In the genomic region with DNA sequence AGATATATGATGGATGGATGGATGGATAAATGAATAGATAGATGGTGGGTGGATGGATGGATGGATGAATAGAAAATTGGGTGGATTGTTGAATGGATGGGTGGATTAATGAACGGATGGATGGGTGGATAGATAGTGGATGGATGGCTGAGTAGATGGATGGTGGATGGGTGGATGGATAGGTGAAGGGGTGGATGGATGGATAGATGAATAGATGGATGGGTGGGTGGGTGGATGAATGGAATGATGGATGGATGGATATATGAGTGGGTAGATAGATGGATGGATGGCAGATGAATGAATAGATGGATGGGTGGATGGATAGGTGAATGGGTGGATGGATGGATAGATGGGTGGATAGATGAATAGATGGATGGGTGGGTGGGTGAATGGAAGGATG, we compare ENCODE assay signal across 34 cellular contexts.
"Had no signal": no experiment of that assay in that cellular context is flagged by ENCODE, and none has a peak within 500 bp of the region (broad histone marks: within the 10 kb centered on the region; RNA-seq: fewer than 3 reads in every experiment).

No MANE protein-coding gene starts in this region.

- H3K9me3 Mint-ChIP-seq: activated B cell treated with CpG ODN at 0.5 μM for 24 hours had no signal

- H3K27me3 Mint-ChIP-seq: activated B cell treated with CpG ODN at 0.5 μM for 24 hours; activated naive CD8-positive, alpha-beta T cell; activated T-cell treated with anti-CD3 and anti-CD28 coated beads, Interleukin-2, amount 50 U/mL, for 24 hours; central memory CD8-positive, alpha-beta T cell; T-cell had no signal

- H3K27ac ChIP-seq: brain microvascular endothelial cell, coronary artery, dorsolateral prefrontal cortex, esophagus muscularis mucosa, foreskin keratinocyte, gastrocnemius medialis, heart left ventricle, WERI-Rb-1 had no signal

- H3K36me3 ChIP-seq: brain microvascular endothelial cell, esophagus muscularis mucosa, gastrocnemius medialis, heart left ventricle, WERI-Rb-1 had no signal

- H3K9me3 ChIP-seq: esophagus muscularis mucosa, gastrocnemius medialis, heart left ventricle had no signal

- H3K27ac Mint-ChIP-seq: activated B cell treated with CpG ODN at 0.5 μM for 24 hours; activated naive CD8-positive, alpha-beta T cell; activated T-cell treated with anti-CD3 and anti-CD28 coated beads, Interleukin-2, amount 50 U/mL, for 24 hours; activated T-cell treated with anti-CD3 and anti-CD28 coated beads, Interleukin-2, amount 50 U/mL, for 72 hours; dendritic cell treated with granulocyte-macrophage colony-stimulating factor and Interleukin-4, amounts not matched to agents 40 ng/mL and 50 ng/mL, for 4 days; T-cell; T-helper 1 cell treated with Interleukin-12 subunit alpha and Interleukin-12 subunit beta and Interleukin-4 antibody, amounts not matched to agents 30 μg/mL and 1 μg/mL, for 36 hours; T-helper 2 cell treated with Interferon-gamma antibody and Interleukin-4, amounts not matched to agents 5 μg/mL and 100 μg/mL, for 36 hours had no signal

- ATAC-seq: activated CD4-positive, CD25-positive, alpha-beta regulatory T cell treated with anti-CD3 and anti-CD28 coated beads, Interleukin-2, amount 50 U/mL, for 24 hours; activated T-cell treated with anti-CD3 and anti-CD28 coated beads, Interleukin-2, amount 50 U/mL, for 72 hours; foreskin keratinocyte; gastrocnemius medialis; heart left ventricle; T-cell had no signal

- H3K4me3 Mint-ChIP-seq: activated B cell treated with CpG ODN at 0.5 μM for 24 hours; activated naive CD8-positive, alpha-beta T cell; activated T-cell treated with anti-CD3 and anti-CD28 coated beads, Interleukin-2, amount 50 U/mL, for 24 hours; activated T-cell treated with anti-CD3 and anti-CD28 coated beads, Interleukin-2, amount 50 U/mL, for 72 hours; central memory CD8-positive, alpha-beta T cell; dendritic cell treated with granulocyte-macrophage colony-stimulating factor and Interleukin-4, amounts not matched to agents 40 ng/mL and 50 ng/mL, for 4 days; T-cell; T-helper 1 cell treated with Interleukin-12 subunit alpha and Interleukin-12 subunit beta and Interleukin-4 antibody, amounts not matched to agents 30 μg/mL and 1 μg/mL, for 36 hours; T-helper 2 cell treated with Interferon-gamma antibody and Interleukin-4, amounts not matched to agents 5 μg/mL and 100 μg/mL, for 36 hours had no signal

- H3K4me3 ChIP-seq: coronary artery, dorsolateral prefrontal cortex, esophagus muscularis mucosa, gastrocnemius medialis, heart left ventricle had no signal

- DNase-seq: activated B cell treated with CpG ODN at 0.5 μM for 24 hours; activated CD4-positive, alpha-beta T cell treated with anti-CD3 and anti-CD28 coated beads for 48 hours; activated CD4-positive, alpha-beta T cell treated with anti-CD3 and anti-CD28 coated beads, Interleukin-2, amount 50 U/mL, for 1 hour; activated CD4-positive, alpha-beta T cell treated with anti-CD3 and anti-CD28 coated beads, Interleukin-2, amount 50 U/mL, for 48 hours; activated CD8-positive, alpha-beta memory T cell treated with anti-CD3 and anti-CD28 coated beads, Interleukin-2, amount 50 U/mL, for 48 hours; activated gamma-delta T cell treated with Interleukin-2 at 50 U/mL for 16 hours; activated naive CD4-positive, alpha-beta T cell treated with anti-CD3 and anti-CD28 coated beads, Interleukin-2, amount 50 U/mL, for 16 hours; activated naive CD4-positive, alpha-beta T cell treated with Interleukin-2 at 50 U/mL for 16 hours; activated T-cell treated with anti-CD3 and anti-CD28 coated beads for 4 hours; activated T-cell treated with anti-CD3 and anti-CD28 coated beads, Interleukin-2, amount 50 U/mL, for 24 hours; activated T-cell treated with anti-CD3 and anti-CD28 coated beads, Interleukin-2, amount 50 U/mL, for 72 hours; amniotic stem cell; anterior cingulate cortex; brain microvascular endothelial cell; dorsolateral prefrontal cortex; effector memory CD4-positive, alpha-beta T cell; erythroblast; foreskin keratinocyte; gastrocnemius medialis; glutamatergic neuron; heart left ventricle; T-cell; T1000; WERI-Rb-1 had no signal

- FAIRE-seq: astrocyte, bronchial epithelial cell had no signal

- H3K27me3 ChIP-seq: brain microvascular endothelial cell, dorsolateral prefrontal cortex, esophagus muscularis mucosa, foreskin keratinocyte, gastrocnemius medialis, heart left ventricle had no signal
